ENCODE assay signal across 8 cellular contexts in genomic region chrX:7996414-7996813, GRCh38.
A peak's percentile ranks its signal among the peaks of the same experiment; 100 is the strongest.
DNase-seq lines count a peak whose midpoint lies in the region; ATAC-seq, FAIRE-seq and TF ChIP-seq lines count a peak whose summit lies in the region.

No MANE protein-coding gene starts in this region.

- no peak overlapping the region for H3K56ac ChIP-seq in H1 (replicated peaks; ENCODE audit: insufficient read length, low read depth, low read length)

- H3K9ac ChIP-seq in H1 (replicated peaks in 1 of 4; ENCODE audit: extremely low read depth in 1 of 4, low read depth in 3 of 4, low read length in 3 of 4) (no peak overlapping the region), neural cell (ENCODE audit: low read length) (no peak overlapping the region)

- no peak overlapping the region for H4K5ac ChIP-seq in H1 (ENCODE audit: insufficient read length, low read depth, low read length)

- no peak overlapping the region for H4K91ac ChIP-seq in H1 (replicated peaks; ENCODE audit: insufficient read length, low read length)

- H3K4ac ChIP-seq in H1 (replicated peaks; ENCODE audit: insufficient read length, low read depth, low read length) = no peak overlapping the region

- no peaks in the 10 kb centered on the region for H3K9me2 ChIP-seq in neural cell (ENCODE audit: insufficient read depth, low read length)

- no peaks in the 10 kb centered on the region for H3F3A ChIP-seq in neural cell (ENCODE audit: insufficient read depth, low read length, poor library complexity, severe bottlenecking)

- H3K79me2 ChIP-seq in H1 (ENCODE audit: control insufficient read depth in 1 of 2, insufficient read depth in 2 of 2, low read length in 2 of 2) = no peaks in the 10 kb centered on the region
- H3K79me2 ChIP-seq in neural cell (replicated peaks; ENCODE audit: insufficient read depth, low read length) = no peaks in the 10 kb centered on the region

- H3K9me3 ChIP-seq in H1 (ENCODE audit: insufficient read depth in 2 of 2, low read depth in 1 of 2, low read length in 1 of 2) (no peaks in the 10 kb centered on the region; a peak in 1 of 4 replicates), neural cell (ENCODE audit: low read length) (no peaks in the 10 kb centered on the region)

- no peak overlapping the region for H3K14ac ChIP-seq in H1 (ENCODE audit: insufficient read length)

- no peak overlapping the region for H4K8ac ChIP-seq in H1 (ENCODE audit: extremely low read depth, insufficient read depth, low read length)

- TF ChIP-seq CTCF in H1 (IDR thresholded peaks at IDR 0.05; ENCODE audit: control extremely low read depth in 1 of 3, insufficient read depth in 1 of 3, low read depth in 1 of 3, low read length in 3 of 3) (peak in 2 of 3 experiments; percentile 24 to 39; a peak in 2 of 4 replicates), neural cell (IDR thresholded peaks at IDR 0.05; ENCODE audit: poor library complexity, severe bottlenecking) (peak; percentile 73)

- H3K27me3 ChIP-seq in H1 (replicated peaks in 1 of 4; ENCODE audit: control insufficient read depth in 3 of 4, extremely low read depth in 1 of 4, insufficient read depth in 3 of 4, low read length in 3 of 4) (no peaks in the 10 kb centered on the region), neural cell (ENCODE audit: insufficient read depth, low read depth, low read length) (no peaks in the 10 kb centered on the region)

- H3K23ac ChIP-seq in H1 (ENCODE audit: insufficient read length) = no peak overlapping the region

- H2BK12ac ChIP-seq in H1 (ENCODE audit: low read depth, low read length) = no peak overlapping the region

- no peak overlapping the region for H2BK120ac ChIP-seq in H1 (replicated peaks; ENCODE audit: low read depth, low read length)

- no peak overlapping the region for H2BK20ac ChIP-seq in H1 (ENCODE audit: low read length)

- H2BK5ac ChIP-seq in H1 (ENCODE audit: low read depth, low read length) = no peak overlapping the region

- no peak overlapping the region for H3K27ac ChIP-seq in H1 (ENCODE audit: low read depth, low read length)
- no peak overlapping the region for H3K27ac ChIP-seq in neural cell (ENCODE audit: low read length)

- H2AFZ ChIP-seq in H1 (ENCODE audit: low read length) (no peak overlapping the region), neural cell (ENCODE audit: low read depth, low read length) (no peak overlapping the region)

- DNase-seq in AG08396 (ENCODE audit: low spot score) = peak; percentile 13
- peak; percentile 42 for DNase-seq in G401 (ENCODE audit: low spot score)
- peak; percentile 9 for DNase-seq in HPDE6-E6E7 (ENCODE audit: extremely low spot score)
- peak; percentile 31 for DNase-seq in RPMI8226
- DNase-seq in H1 (ENCODE audit: low read depth in 1 of 2, low spot score in 2 of 2) = no peak
- DNase-seq in NCI-H128 (lab: John Stamatoyannopoulos, UW; ENCODE audit: unreplicated experiment) = no peak

- ATAC-seq in HG03039 (IDR thresholded peaks at IDR 0.05; ENCODE audit: unreplicated experiment) = no peak

- POLR2A ChIA-PET in H1 (lab: Charles Lee; ENCODE audit: partially characterized antibody) = no interaction called here

- no peak overlapping the region for H2BK15ac ChIP-seq in H1 (ENCODE audit: low read length)

- H3K36me3 ChIP-seq in H1 (ENCODE audit: control insufficient read depth in 2 of 4, insufficient read depth in 4 of 4, low read length in 3 of 4) (no peaks in the 10 kb centered on the region), neural cell (ENCODE audit: insufficient read depth, low read length) (no peaks in the 10 kb centered on the region)

- H4K20me1 ChIP-seq in H1 (replicated peaks in 1 of 2; ENCODE audit: control insufficient read depth in 1 of 2, insufficient read depth in 2 of 2, low read length in 2 of 2) (no peaks in the 10 kb centered on the region), neural cell (ENCODE audit: insufficient read depth) (no peaks in the 10 kb centered on the region)

- 3% methylated on average over 2 of the region's 2 CpGs; no CpG with 5 or more reads in 1 of the 2 experiments for WGBS in H1 (ENCODE audit: extremely low coverage in 1 of 2, insufficient coverage in 1 of 2, insufficient read length in 1 of 2, insufficient replicate concordance in 2 of 2, low coverage in 1 of 2, low lambda C conversion rate in 2 of 2, missing lambda C conversion rate in 1 of 2), 2 experiments

- no peak for TF ChIP-seq POLR2A in H1 (IDR thresholded peaks at IDR 0.05; ENCODE audit: control extremely low read depth in 1 of 2, low read depth in 2 of 2, low read length in 2 of 2)

- H3K23me2 ChIP-seq in H1 (ENCODE audit: low read depth, low read length) = no peaks in the 10 kb centered on the region

- H3K4me1 ChIP-seq in H1 (replicated peaks in 1 of 4; ENCODE audit: control insufficient read depth in 3 of 4, insufficient read depth in 4 of 4, low read length in 3 of 4) = no peaks in the 10 kb centered on the region

- in situ Hi-C loops in G401 (cut with HindIII; ENCODE audit: low sequenced_read_pairs) = no loop called here

- TF ChIP-seq RAD21 in H1 (IDR thresholded peaks at IDR 0.05 in 1 of 2, conservative IDR thresholded peaks at IDR 0.05 in 1 of 2; ENCODE audit: low read depth in 2 of 2, low read length in 2 of 2) = peak; percentile 68 to 69
- peak; percentile 80 for TF ChIP-seq RAD21 in neural cell (conservative IDR thresholded peaks at IDR 0.05)

- no peak overlapping the region for H3K4me2 ChIP-seq in H1 (ENCODE audit: insufficient read depth in 1 of 2, low read depth in 2 of 2, low read length in 2 of 2)
- no peak overlapping the region for H3K4me2 ChIP-seq in neural cell (ENCODE audit: low read length)

- TF ChIP-seq EP300 in H1 (IDR thresholded peaks at IDR 0.05; ENCODE audit: borderline replicate concordance in 1 of 2, low read depth in 2 of 2, low read length in 2 of 2) (no peak), neural cell (conservative IDR thresholded peaks at IDR 0.05; ENCODE audit: poor library complexity, severe bottlenecking) (no peak)

- H2AK5ac ChIP-seq in H1 (ENCODE audit: low read depth, low read length) = no peak overlapping the region

- H3K18ac ChIP-seq in H1 (ENCODE audit: extremely low read depth, low read length) = no peak overlapping the region

- peak; percentile 90 for FAIRE-seq in H1 (lab: Jason Lieb, UNC)

- H3K79me1 ChIP-seq in H1 (ENCODE audit: low read depth, low read length) = no peaks in the 10 kb centered on the region

- no peak overlapping the region for H3K4me3 ChIP-seq in H1 (ENCODE audit: extremely low read depth in 1 of 4, insufficient read depth in 2 of 4, low read depth in 3 of 4, low read length in 4 of 4)
- H3K4me3 ChIP-seq in neural cell (ENCODE audit: low read length) = no peak overlapping the region

- CTCF ChIA-PET in H1 (lab: Charles Lee; ENCODE audit: partially characterized antibody) = interaction anchor here (1.3 kb wide), 1 partner anchor 530 kb away, joined by 3 read pairs; no protein-coding TSS in a partner anchor

TF ChIP-seq in H1, 55 proteins besides CTCF, POLR2A, EP300 and RAD21:
- TF ChIP-seq POLR2AphosphoS5 (IDR thresholded peaks at IDR 0.05; ENCODE audit: low read depth, low read length) = no peak
- no peak for TF ChIP-seq SIRT6 (IDR thresholded peaks at IDR 0.05; ENCODE audit: low read length)
- TF ChIP-seq CHD2 (IDR thresholded peaks at IDR 0.05; ENCODE audit: low read length) = no peak
- no peak for TF ChIP-seq RBBP5 (IDR thresholded peaks at IDR 0.05; ENCODE audit: borderline replicate concordance, low read depth, low read length)
- no peak for TF ChIP-seq ZNF274 (IDR thresholded peaks at IDR 0.05; ENCODE audit: borderline replicate concordance, extremely low read depth, low read length)
- no peak for TF ChIP-seq MAX (IDR thresholded peaks at IDR 0.05)
TF ChIP-seq in H1: peak in this region for 0.

TF ChIP-seq in neural cell, 6 proteins besides CTCF, POLR2A, EP300 and RAD21:
- TF ChIP-seq REST (IDR thresholded peaks at IDR 0.05; ENCODE audit: borderline replicate concordance) (no peak), SMC3 (conservative IDR thresholded peaks at IDR 0.05; ENCODE audit: poor library complexity) (peak; percentile 84)

Comparison
In these comparisons a context has a peak if more than half of its experiments do, and no peak if none do; other contexts are left out.
1. DNase-seq: peak in AG08396 (single experiment), G401 (single experiment), HPDE6-E6E7 (single experiment) and RPMI8226 (single experiment); none in H1 (0 of 2) and NCI-H128 (single experiment).